In genomic region chr2:96642564-96643350, GRCh38 we compare ENCODE assay signal across 12 cellular contexts. TPM values are rescaled to one million over a fixed set of nuclear protein-coding genes. Genes with fewer than 3 reads are reported as not detected.
DNase-seq lines count a peak whose midpoint lies in the region; ATAC-seq and TF ChIP-seq lines count a peak whose summit lies in the region.
"Had no signal": no experiment of that assay in that cellular context is flagged by ENCODE, and none has a peak within 500 bp of the region (broad histone marks: within the 10 kb centered on the region; RNA-seq: fewer than 3 reads in every experiment).

FER1L5 (plus strand) TSS chr2:96642764; CDS start chr2:96642837, 73 bp downstream.

- no peak within 1 kb of the TSS for H3K27ac Mint-ChIP-seq in stimulated activated naive B cell treated with anti-CD40 and anti-IgM and Interleukin-4, amounts not matched to agents 10 μg/mL and 1 μg/mL and 100 μg/mL, for 72 hours
- H3K27ac Mint-ChIP-seq: stimulated activated naive CD8-positive, alpha-beta T cell treated with anti-CD3 and anti-CD28 coated beads, Interleukin-15, Interleukin-2, amounts not matched to agents 100 ng/mL and 50 ng/mL, for 24 hours had no signal

- 0 out of 2 replicates have a peak, but pooled peaks cover 3% of the 10 kb centered on the region for H3K4me1 ChIP-seq in ES-I3 (ENCODE audit: insufficient read depth, low read length)
- no peaks in the 10 kb centered on the region for H3K4me1 ChIP-seq in NT2/D1 (ENCODE audit: insufficient read depth, insufficient read length)
- H3K4me1 ChIP-seq in trophoblast cell (ENCODE audit: control insufficient read depth in 1 of 2, insufficient read depth in 2 of 2, low read length in 2 of 2), result peaks cover 2 to 3% of the 10 kb centered on the region in 2 experiments

- H3K79me2 ChIP-seq in trophoblast cell (ENCODE audit: control insufficient read depth, insufficient read depth, low read length, poor library complexity), result peaks cover 2% of the 10 kb centered on the region

- no peak for TF ChIP-seq CTCF in fibroblast of villous mesenchyme (IDR thresholded peaks at IDR 0.05; ENCODE audit: insufficient read depth, low read depth, low read length)

- no peaks in the 10 kb centered on the region for H3K36me3 ChIP-seq in ES-I3 (ENCODE audit: insufficient read depth, low read length)
- H3K36me3 ChIP-seq in NT2/D1 (ENCODE audit: insufficient read depth, insufficient read length, low read length), result peaks cover 8% of the 10 kb centered on the region
- no peaks in the 10 kb centered on the region for H3K36me3 ChIP-seq in trophoblast cell (ENCODE audit: control insufficient read depth in 1 of 2, insufficient read depth in 2 of 2, low read length in 2 of 2)
- H3K36me3 ChIP-seq: left lung had no signal

- H3K27me3 Mint-ChIP-seq in stimulated activated naive B cell treated with anti-CD40 and anti-IgM and Interleukin-4, amounts not matched to agents 10 μg/mL and 1 μg/mL and 100 μg/mL, for 72 hours, result peaks cover 0 to 10% of the 10 kb centered on the region in 2 donors

- peak within 1 kb of the TSS; percentile 89 for H4K12ac ChIP-seq in trophoblast cell (ENCODE audit: low read depth, low read length)

- H3K9me3 Mint-ChIP-seq in stimulated activated naive B cell treated with anti-CD40 and anti-IgM and Interleukin-4, amounts not matched to agents 10 μg/mL and 1 μg/mL and 100 μg/mL, for 72 hours, result no peaks in the 10 kb centered on the region
- H3K9me3 Mint-ChIP-seq: stimulated activated naive CD8-positive, alpha-beta T cell treated with anti-CD3 and anti-CD28 coated beads, Interleukin-15, Interleukin-2, amounts not matched to agents 100 ng/mL and 50 ng/mL, for 24 hours had no signal

- H3K9me3 ChIP-seq in ES-I3 (ENCODE audit: control insufficient read depth, insufficient read depth, low read length), result no peaks in the 10 kb centered on the region
- H3K9me3 ChIP-seq in NT2/D1 (ENCODE audit: insufficient read depth, low read length), result no peaks in the 10 kb centered on the region
- H3K9me3 ChIP-seq in trophoblast cell (ENCODE audit: insufficient read depth, low read depth, low read length), result no peaks in the 10 kb centered on the region
- H3K9me3 ChIP-seq: left lung had no signal

- H3K79me1 ChIP-seq in trophoblast cell (ENCODE audit: low read length), result peaks cover 6% of the 10 kb centered on the region

- no CpG with 5 or more reads among the region's 10 CpGs for WGBS in trophoblast cell (ENCODE audit: extremely low coverage, insufficient coverage, insufficient read length)

- peak within 1 kb of the TSS; percentile 68 for H2BK12ac ChIP-seq in trophoblast cell (ENCODE audit: low read length)

- no peak within 1 kb of the TSS for H2AK5ac ChIP-seq in trophoblast cell (ENCODE audit: low read length)

- no peaks in the 10 kb centered on the region for H3K36me3 Mint-ChIP-seq in stimulated activated naive B cell treated with anti-CD40 and anti-IgM and Interleukin-4, amounts not matched to agents 10 μg/mL and 1 μg/mL and 100 μg/mL, for 72 hours

- peak within 1 kb of the TSS; percentile 38 for H4K91ac ChIP-seq in trophoblast cell (ENCODE audit: low read depth, low read length)

- DNase-seq in NT2/D1 (ENCODE audit: low read depth, low spot score) (peak; percentile 68), fibroblast of villous mesenchyme (ENCODE audit: low read depth) (peak; percentile 51), trophoblast cell (no peak), NCI-H2107 (lab: John Stamatoyannopoulos, UW) (no peak)
- no peak for DNase-seq in stimulated activated naive B cell treated with anti-CD40 and anti-IgM and Interleukin-4, amounts not matched to agents 10 μg/mL and 1 μg/mL and 100 μg/mL, for 72 hours
- DNase-seq in activated naive CD4-positive, alpha-beta T cell (lab: John Stamatoyannopoulos, UW), result no peak
- DNase-seq: left lung had no signal

- peak within 1 kb of the TSS; percentile 64 for H3K4me2 ChIP-seq in trophoblast cell (ENCODE audit: low read length)

- H3K4ac ChIP-seq in trophoblast cell (ENCODE audit: low read depth, low read length), result no peak within 1 kb of the TSS

- no peak within 1 kb of the TSS for H2BK5ac ChIP-seq in trophoblast cell (ENCODE audit: low read depth, low read length, poor library complexity)

- no peak within 1 kb of the TSS for H2BK120ac ChIP-seq in trophoblast cell (ENCODE audit: insufficient read depth, low read length, poor library complexity)

- peak within 1 kb of the TSS; percentile 93 for H4K8ac ChIP-seq in trophoblast cell (ENCODE audit: low read depth, low read length)

- ATAC-seq in GM21447 (IDR thresholded peaks at IDR 0.05; ENCODE audit: unreplicated experiment), result no peak
- ATAC-seq in stimulated activated naive B cell treated with anti-CD40 and anti-IgM and Interleukin-4, amounts not matched to agents 10 μg/mL and 1 μg/mL and 100 μg/mL, for 72 hours (replicated peaks), result no peak
- ATAC-seq: activated CD4-positive, CD25-positive, alpha-beta regulatory T cell treated with anti-CD3 and anti-CD28 coated beads, Interleukin-2, amount 50 U/mL, for 24 hours; left lung had no signal

- no peak within 1 kb of the TSS for H3K18ac ChIP-seq in trophoblast cell (ENCODE audit: low read length)

- H3K4me3 ChIP-seq in NT2/D1 (ENCODE audit: insufficient read length, low read depth) (peak within 1 kb of the TSS; percentile 46), fibroblast of villous mesenchyme (ENCODE audit: low read depth, low read length) (peak within 1 kb of the TSS; percentile 46), trophoblast cell (ENCODE audit: low read depth, low read length) (peak within 1 kb of the TSS; percentile 63)

- no peaks in the 10 kb centered on the region for H3K4me1 Mint-ChIP-seq in stimulated activated naive B cell treated with anti-CD40 and anti-IgM and Interleukin-4, amounts not matched to agents 10 μg/mL and 1 μg/mL and 100 μg/mL, for 72 hours

- H3K27ac ChIP-seq in trophoblast cell (ENCODE audit: low read depth, low read length), result no peak within 1 kb of the TSS
- H3K27ac ChIP-seq: left lung had no signal

- no peaks in the 10 kb centered on the region for H3K27me3 ChIP-seq in NT2/D1 (ENCODE audit: insufficient read depth, insufficient read length)
- H3K27me3 ChIP-seq in trophoblast cell (ENCODE audit: insufficient read depth, low read length), result no peaks in the 10 kb centered on the region
- H3K27me3 ChIP-seq: left lung had no signal

- peak within 1 kb of the TSS; percentile 5 for H2AFZ ChIP-seq in trophoblast cell (ENCODE audit: insufficient read depth, low read length, poor library complexity)

- peak within 1 kb of the TSS; percentile 44; the same call in 1 of the 2 replicates for H3K9ac ChIP-seq in ES-I3 (ENCODE audit: low read depth, low read length)
- peak within 1 kb of the TSS; percentile 67 for H3K9ac ChIP-seq in NT2/D1 (ENCODE audit: insufficient read length, low read depth)
- peak within 1 kb of the TSS; percentile 10 for H3K9ac ChIP-seq in trophoblast cell (ENCODE audit: low read length)

- no peak within 1 kb of the TSS for H3K4me3 Mint-ChIP-seq in stimulated activated naive B cell treated with anti-CD40 and anti-IgM and Interleukin-4, amounts not matched to agents 10 μg/mL and 1 μg/mL and 100 μg/mL, for 72 hours
- H3K4me3 Mint-ChIP-seq: stimulated activated naive CD8-positive, alpha-beta T cell treated with anti-CD3 and anti-CD28 coated beads, Interleukin-15, Interleukin-2, amounts not matched to agents 100 ng/mL and 50 ng/mL, for 24 hours had no signal

- peak within 1 kb of the TSS; percentile 48 for H3K14ac ChIP-seq in trophoblast cell (ENCODE audit: low read length)

- H3K23ac ChIP-seq in trophoblast cell (ENCODE audit: low read length), result no peak within 1 kb of the TSS

RNA-seq across cellular contexts. Expression of gene FER1L5, which starts in this region (rescaled TPM):
- 0.64 and 0.86 TPM in 2 replicates for total RNA-seq in fibroblast of villous mesenchyme
- 0.10 and 0.11 TPM in 2 replicates for polyA plus RNA-seq in trophoblast cell (2013)
- total RNA-seq: HT1080 had no signal

Comparison
In these comparisons a context has a peak if more than half of its experiments do, and no peak if none do; other contexts are left out.
1. Peak in DNase-seq and H3K4me3 ChIP-seq in fibroblast of villous mesenchyme; RNA of the gene not detected or under 1 TPM.
2. H3K9ac ChIP-seq: peak in every context shown above with its lines; median percentile 67 in NT2/D1; 44 in ES-I3; 10 in trophoblast cell.